In the genomic region with DNA sequence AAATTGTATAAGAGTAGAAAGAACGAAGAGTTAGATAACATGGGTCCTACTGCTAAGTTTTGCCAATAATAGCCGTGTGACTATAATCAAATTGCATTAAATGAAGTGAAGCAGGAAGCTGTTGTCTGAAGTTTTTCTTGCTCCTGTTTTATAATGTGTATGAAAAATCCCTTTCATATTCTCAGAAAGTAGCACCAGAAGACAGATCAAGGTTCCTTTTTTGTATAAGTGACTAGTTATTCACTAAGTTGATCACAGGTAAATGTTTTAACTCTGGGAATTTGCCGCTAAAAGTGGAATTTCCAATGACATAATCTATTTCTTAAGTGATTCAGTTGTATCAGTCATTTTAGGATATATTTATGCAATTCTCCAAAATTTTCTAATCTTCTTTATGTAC, we compare ENCODE assay signal across 18 cellular contexts.
"Had no signal": no experiment of that assay in that cellular context is flagged by ENCODE, and none has a peak within 500 bp of the region (broad histone marks: within the 10 kb centered on the region; RNA-seq: fewer than 3 reads in every experiment).

No MANE protein-coding gene starts in this region.

- H3K9me3 Mint-ChIP-seq: nephron had no signal

- ATAC-seq: gastrocnemius medialis had no signal

- H3K4me3 Mint-ChIP-seq: activated naive CD8-positive, alpha-beta T cell treated with anti-CD3 and anti-CD28 coated beads, Interleukin-2, amount 10 ng/mL, durations not matched to agents 7 days and 5 days; nephron had no signal

- H3K27me3 Mint-ChIP-seq: activated naive CD8-positive, alpha-beta T cell treated with anti-CD3 and anti-CD28 coated beads, Interleukin-2, amount 10 ng/mL, durations not matched to agents 7 days and 5 days had no signal

- H3K4me1 Mint-ChIP-seq: nephron had no signal

- H3K27ac Mint-ChIP-seq: nephron had no signal

- DNase-seq: activated CD4-positive, CD25-positive, alpha-beta regulatory T cell treated with anti-CD3 and anti-CD28 coated beads, Interleukin-2, amount 50 U/mL, for 72 hours; activated gamma-delta T cell treated with Interleukin-2 at 50 U/mL for 16 hours; activated naive CD8-positive, alpha-beta T cell treated with anti-CD3 and anti-CD28 coated beads, Interleukin-2, amount 10 ng/mL, durations not matched to agents 7 days and 5 days; amygdala; colonic mucosa; esophagus squamous epithelium; gastrocnemius medialis; hippocampal formation; kidney glomerular epithelial cell; left ventricle myocardium inferior; midbrain; ovary; SK-N-SH; stimulated activated CD4-positive, alpha-beta T cell treated with anti-CD3 and anti-CD28 coated beads, Interleukin-4, amount 100 ng/mL, for 24 hours; stomach; uterus; WERI-Rb-1 had no signal
